32 cellular contexts compared by ENCODE assay signal in the genomic region with DNA sequence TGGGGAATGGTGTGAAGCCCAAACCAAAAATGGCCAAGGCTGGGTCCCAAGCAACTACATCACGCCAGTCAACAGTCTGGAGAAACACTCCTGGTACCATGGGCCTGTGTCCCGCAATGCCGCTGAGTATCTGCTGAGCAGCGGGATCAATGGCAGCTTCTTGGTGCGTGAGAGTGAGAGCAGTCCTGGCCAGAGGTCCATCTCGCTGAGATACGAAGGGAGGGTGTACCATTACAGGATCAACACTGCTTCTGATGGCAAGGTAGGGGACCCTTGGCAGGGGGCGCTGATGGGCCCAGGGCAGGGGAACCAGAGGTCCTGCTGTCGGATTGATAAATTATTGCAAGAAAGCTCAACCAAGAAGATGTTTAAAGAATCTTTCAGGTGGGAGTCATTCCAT. TPM values are rescaled to one million over a fixed set of nuclear protein-coding genes. Genes with fewer than 3 reads are reported as not detected.
A peak's percentile ranks its signal among the peaks of the same experiment; 100 is the strongest.
DNase-seq lines count a peak whose midpoint lies in the region; ATAC-seq and TF ChIP-seq lines count a peak whose summit lies in the region.
"Had no signal": no experiment of that assay in that cellular context is flagged by ENCODE, and none has a peak within 500 bp of the region (broad histone marks: within the 10 kb centered on the region; RNA-seq: fewer than 3 reads in every experiment).

No MANE protein-coding gene starts in this region.

- DNase-seq in Panc1 (ENCODE audit: low read depth, low spot score), result no peak
- no peak for DNase-seq in esophagus muscularis mucosa (ENCODE audit: extremely low spot score)
- peak; percentile 48 for DNase-seq in sciatic nerve (ENCODE audit: low spot score)
- no peak for DNase-seq in stimulated activated CD4-positive, alpha-beta T cell treated with anti-CD3 and anti-CD28 coated beads, Interleukin-2, amount 100 ng/mL, for 48 hours
- DNase-seq in GDM1 (lab: John Stamatoyannopoulos, UW), result no peak
- no peak for DNase-seq in MG63
- DNase-seq: activated CD4-positive, alpha-beta T cell treated with anti-CD3 and anti-CD28 coated beads, Interleukin-2, amount 50 U/mL, for 48 hours; activated naive CD4-positive, alpha-beta T cell treated with anti-CD3 and anti-CD28 coated beads, Interleukin-2, amount 10 ng/mL, durations not matched to agents 7 days and 5 days; CD4-positive, alpha-beta T cell; GM23248; hippocampal formation; Karpas-422; left cardiac atrium; NCI-H1417; NCI-H2029; NCI-H524; nephron progenitor cell; right cardiac atrium; Right ventricle myocardium superior; spleen; stimulated activated CD4-positive, alpha-beta T cell treated with anti-CD3 and anti-CD28 coated beads, Interleukin-2, amount 100 ng/mL, for 24 hours; stimulated activated CD8-positive, alpha-beta memory T cell treated with anti-CD3 and anti-CD28 coated beads, Interleukin-4, amount 100 ng/mL, for 48 hours; thyroid gland had no signal

- 93% methylated on average over 9 of the region's 9 CpGs for WGBS in esophagus muscularis mucosa

- TF ChIP-seq POLR2A in esophagus muscularis mucosa (IDR thresholded peaks at IDR 0.05; ENCODE audit: low read depth), result no peak

- H3K4me1 ChIP-seq in Panc1 (ENCODE audit: control insufficient read depth, insufficient read depth, low read length), result peaks cover 21% of the 10 kb centered on the region
- H3K4me1 ChIP-seq in esophagus muscularis mucosa, result peaks cover 20 to 87% (median 81%) of the 10 kb centered on the region in 4 donors
- H3K4me1 ChIP-seq: parathyroid adenoma had no signal

- H3K27me3 ChIP-seq in Panc1 (ENCODE audit: control insufficient read depth, insufficient read depth, low read length) (no peaks in the 10 kb centered on the region), esophagus muscularis mucosa (no peaks in the 10 kb centered on the region), MG63 (no peaks in the 10 kb centered on the region)
- H3K27me3 ChIP-seq: gastroesophageal sphincter, spleen, thyroid gland had no signal

- ATAC-seq in Panc1, result no peak
- no peak for ATAC-seq in sciatic nerve
- ATAC-seq in HG03196 (IDR thresholded peaks at IDR 0.05; ENCODE audit: unreplicated experiment), result no peak
- ATAC-seq: activated CD4-positive, CD25-positive, alpha-beta regulatory T cell treated with anti-CD3 and anti-CD28 coated beads, Interleukin-2, amount 50 U/mL, for 24 hours; gastroesophageal sphincter; left cardiac atrium; right cardiac atrium; SK-N-SH treated with all-trans-retinoic acid at 6 μM for 48 hours had no signal

- intact Hi-C loops in Panc1 (cut with micrococcal nuclease; ENCODE audit: unreplicated experiment), result no loop called here
- intact Hi-C loops in esophagus muscularis mucosa (cut with DNase I), result no loop called here
- intact Hi-C loops in sciatic nerve (cut with DNase I), result no loop called here

- CTCF ChIA-PET in Panc1 (lab: Charles Lee), result no interaction called here

- H3K27ac ChIP-seq in 22Rv1, result no peak overlapping the region
- H3K27ac ChIP-seq in Panc1 (ENCODE audit: low read length), result no peak overlapping the region
- peak overlapping the region in 3 of 4 donors; percentile 2 to 10 (median 8) for H3K27ac ChIP-seq in esophagus muscularis mucosa (replicated peaks in 1 of 4)
- H3K27ac ChIP-seq: GM23248, HL-60, parathyroid adenoma, spleen, thyroid gland had no signal

- BruUV-seq in Panc1 (replicated peaks; lab: Mats Ljungman, UMichigan), result no TSS peak

- no peak overlapping the region for H3K4me3 ChIP-seq in Panc1 (ENCODE audit: low read depth in 2 of 2, low read length in 2 of 2)
- H3K4me3 ChIP-seq in esophagus muscularis mucosa, result no peak overlapping the region
- H3K4me3 ChIP-seq in MG63, result no peak overlapping the region
- H3K4me3 ChIP-seq: gastroesophageal sphincter, GM23248, spleen, thyroid gland had no signal

- TF ChIP-seq EP300 in esophagus muscularis mucosa (IDR thresholded peaks at IDR 0.05), result no peak

- peaks cover 2% of the 10 kb centered on the region; the same call in 1 of the 2 replicates for H3K36me3 ChIP-seq in Panc1 (ENCODE audit: control insufficient read depth, insufficient read depth, low read length)
- peaks cover 27 to 44% (median 28%) of the 10 kb centered on the region in 4 donors for H3K36me3 ChIP-seq in esophagus muscularis mucosa
- H3K36me3 ChIP-seq in MG63, result peaks cover 76% of the 10 kb centered on the region

- in situ Hi-C loops in Panc1 (cut with HindIII; ENCODE audit: low pct_unique_long_range_greater_than_20kb, low sequenced_read_pairs), result no loop called here

- POLR2A ChIA-PET in Panc1 (lab: Charles Lee), result interaction anchor here (0.6 kb wide), 1 partner anchor 22 kb away, joined by 3 read pairs; no protein-coding TSS in a partner anchor

- H3K9me3 ChIP-seq in Panc1 (ENCODE audit: control insufficient read depth, insufficient read depth, low read depth, low read length), result no peaks in the 10 kb centered on the region
- H3K9me3 ChIP-seq in esophagus muscularis mucosa, result no peaks in the 10 kb centered on the region
- H3K9me3 ChIP-seq in MG63, result no peaks in the 10 kb centered on the region
- H3K9me3 ChIP-seq: gastroesophageal sphincter, spleen, thyroid gland had no signal

- peak; percentile 9; the same call in 1 of the 2 replicates for TF ChIP-seq CTCF in 22Rv1 (IDR thresholded peaks at IDR 0.05)
- peak; percentile 23; the same call in 1 of the 2 replicates for TF ChIP-seq CTCF in Panc1 (IDR thresholded peaks at IDR 0.05)
- no peak for TF ChIP-seq CTCF in esophagus muscularis mucosa (IDR thresholded peaks at IDR 0.05)

RNA-seq across cellular contexts. Expression of gene ABL1, which starts 19.8 kb away (rescaled TPM):
- total RNA-seq in Panc1 (2021; ENCODE audit: unreplicated experiment), result 48.4 TPM
- polyA plus RNA-seq in Panc1 (2012; ENCODE audit: insufficient read length), result 32.8 TPM
- 100 to 1,000 TPM in 3 of 4 donors, 10 to 100 TPM in 1; 90.9 to 151 (median 133) TPM for total RNA-seq in esophagus muscularis mucosa
- 85.8 TPM for total RNA-seq in sciatic nerve
- total RNA-seq in MG63 (2014; rRNA removed; shearing (Covaris generic); ENCODE audit: low replicate concordance), result 24.2 and 24.7 TPM in 2 replicates

RNA-seq across cellular contexts. Expression of gene QRFP, which starts 41.8 kb away (rescaled TPM):
- total RNA-seq in Panc1 (2021; ENCODE audit: unreplicated experiment) (not detected), esophagus muscularis mucosa (not detected), sciatic nerve (not detected)
- polyA plus RNA-seq in Panc1 (2012; ENCODE audit: insufficient read length), result 0.13 TPM
- not detected in 2 replicates for total RNA-seq in MG63 (2014; rRNA removed; shearing (Covaris generic); ENCODE audit: low replicate concordance)
- total RNA-seq: CD4-positive, alpha-beta T cell; cerebellum; gastroesophageal sphincter; GM23248; left cardiac atrium; lung microvascular endothelial cell; right cardiac atrium; Right ventricle myocardium superior; spleen; thyroid gland had no signal

Comparison
In these comparisons a context has a peak if more than half of its experiments do, and no peak if none do; other contexts are left out.
1. H3K27ac ChIP-seq: peak in esophagus muscularis mucosa (3 of 4); none in 22Rv1 (single experiment) and Panc1 (single experiment).
2. CTCF ChIP-seq: peak in 22Rv1 (single experiment) and Panc1 (single experiment); none in esophagus muscularis mucosa (0 of 3).